ENCODE assay signal across 8 cellular contexts in the genomic region with DNA sequence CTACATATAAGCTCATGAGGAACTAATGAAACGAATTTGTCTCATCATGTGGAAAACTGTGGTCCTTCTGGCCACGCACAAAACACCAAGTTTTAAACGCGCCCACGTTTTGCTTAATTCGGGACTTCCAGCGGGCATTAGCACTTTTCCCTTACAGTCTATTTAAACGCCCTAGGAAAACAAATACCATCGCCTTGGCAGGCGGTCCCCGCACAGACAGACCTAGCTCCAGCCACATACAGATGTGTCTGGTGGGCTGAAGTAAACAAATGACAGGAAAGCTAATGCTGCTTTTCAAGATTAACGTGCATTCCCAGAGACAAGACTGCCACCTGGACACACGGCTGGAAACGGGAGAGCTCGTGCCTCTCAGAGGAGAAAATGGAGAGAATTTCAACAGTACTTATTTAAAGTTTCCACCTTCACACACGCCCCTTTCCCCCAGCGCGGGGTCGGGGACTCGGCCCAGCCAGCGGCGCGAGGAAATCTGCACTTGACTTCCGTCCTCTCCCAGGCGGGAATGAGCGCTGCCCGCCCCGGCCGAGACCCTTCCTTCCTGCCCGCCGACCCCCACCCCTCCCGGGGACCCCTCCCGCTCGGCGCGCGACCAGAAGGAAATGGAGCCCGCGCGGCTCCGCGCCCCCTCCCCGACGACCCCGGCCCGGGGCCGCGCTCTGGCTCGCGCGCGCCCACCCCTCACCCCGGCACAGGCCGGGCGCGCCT. TPM values are rescaled to one million over a fixed set of nuclear protein-coding genes. Genes with fewer than 3 reads are reported as not detected.
DNase-seq lines count a peak whose midpoint lies in the region; ATAC-seq, FAIRE-seq and TF ChIP-seq lines count a peak whose summit lies in the region.

No MANE protein-coding gene starts in this region.

- intact Hi-C loops in CD4-positive, alpha-beta T cell (cut with DNase I, micrococcal nuclease): loop anchor here (2.0 to 10.0 kb wide), 14 partner anchors 38 to 1544 kb away; a partner anchor contains a TSS
- intact Hi-C loops in activated CD8-positive, alpha-beta T cell treated with anti-CD3 and anti-CD28 coated beads for 36 hours (cut with micrococcal nuclease): loop anchor here (2.0 kb wide), 1 partner anchor 40 kb away; no protein-coding TSS in a partner anchor

- no peak overlapping the region for H2BK120ac ChIP-seq in H1 (replicated peaks; ENCODE audit: low read depth, low read length)

- no peaks in the 10 kb centered on the region for H3K79me1 ChIP-seq in H1 (ENCODE audit: low read depth, low read length)

- no peak overlapping the region for H3K4ac ChIP-seq in H1 (replicated peaks; ENCODE audit: insufficient read length, low read depth, low read length)

- H3K27ac ChIP-seq in CD4-positive, alpha-beta T cell (ENCODE audit: low read depth, low read length): peak overlapping the region; percentile 64
- peak overlapping the region; percentile 63; the same call in 1 of the 2 replicates for H3K27ac ChIP-seq in H1 (ENCODE audit: low read depth, low read length)

- peaks cover 8 to 51% of the 10 kb centered on the region in 2 experiments for H3K79me2 ChIP-seq in H1 (ENCODE audit: control insufficient read depth in 1 of 2, insufficient read depth in 2 of 2, low read length in 2 of 2)

- 0 out of 2 replicates have a peak overlapping the region, but pooled peaks have one; percentile 77 for H2BK15ac ChIP-seq in H1 (ENCODE audit: low read length)

- H2BK12ac ChIP-seq in H1 (ENCODE audit: low read depth, low read length): no peak overlapping the region; the same call in 1 of the 2 replicates

- peak overlapping the region; percentile 58 to 85 for H3K4me2 ChIP-seq in H1 (ENCODE audit: insufficient read depth in 1 of 2, low read depth in 2 of 2, low read length in 2 of 2)

- no peak for TF ChIP-seq CTCF in CD4-positive, alpha-beta T cell (IDR thresholded peaks at IDR 0.05)
- no peak for TF ChIP-seq CTCF in activated CD8-positive, alpha-beta T cell treated with anti-CD3 and anti-CD28 coated beads for 36 hours (IDR thresholded peaks at IDR 0.05)
- TF ChIP-seq CTCF in H1 (IDR thresholded peaks at IDR 0.05; ENCODE audit: control extremely low read depth in 1 of 3, insufficient read depth in 1 of 3, low read depth in 1 of 3, low read length in 3 of 3): no peak

- H3K4me1 Mint-ChIP-seq in CD4-positive, alpha-beta T cell (ENCODE audit: low read depth): peaks cover 56% of the 10 kb centered on the region
- peaks cover 58% of the 10 kb centered on the region for H3K4me1 Mint-ChIP-seq in activated CD8-positive, alpha-beta T cell treated with anti-CD3 and anti-CD28 coated beads for 36 hours (ENCODE audit: low read depth)
- H3K4me1 Mint-ChIP-seq in stimulated activated effector memory CD8-positive, alpha-beta T cell treated with anti-CD3 and anti-CD28 coated beads, Interleukin-12 subunit alpha, Interleukin-12 subunit beta, amount 100 ng/mL, for 72 hours: peaks cover 54% of the 10 kb centered on the region

- 0 out of 2 replicates have a peak overlapping the region, but pooled peaks have one; percentile 5 for H2AFZ ChIP-seq in H1 (ENCODE audit: low read length)

- peaks cover 0 to 10% (median 4%) of the 10 kb centered on the region in 4 experiments; a peak in 3 of 7 replicates for H3K4me1 ChIP-seq in H1 (replicated peaks in 1 of 4; ENCODE audit: control insufficient read depth in 3 of 4, insufficient read depth in 4 of 4, low read length in 3 of 4)

- no peak overlapping the region for H2AK5ac ChIP-seq in H1 (ENCODE audit: low read depth, low read length)

- H3K9ac ChIP-seq in H1 (replicated peaks in 1 of 4; ENCODE audit: extremely low read depth in 1 of 4, low read depth in 3 of 4, low read length in 3 of 4): peak overlapping the region; percentile 47 to 89 (median 56)

- peak overlapping the region; percentile 54 for H3K56ac ChIP-seq in H1 (replicated peaks; ENCODE audit: insufficient read length, low read depth, low read length)

- TF ChIP-seq POLR2A in H1 (IDR thresholded peaks at IDR 0.05; ENCODE audit: control extremely low read depth in 1 of 2, low read depth in 2 of 2, low read length in 2 of 2): no peak

- no peak overlapping the region; the same call in 1 of the 2 replicates for H4K8ac ChIP-seq in H1 (ENCODE audit: extremely low read depth, insufficient read depth, low read length)

- CTCF ChIA-PET in CD4-positive, alpha-beta T cell (lab: Charles Lee): no interaction called here
- CTCF ChIA-PET in activated CD8-positive, alpha-beta T cell treated with anti-CD3 and anti-CD28 coated beads for 36 hours (lab: Charles Lee): interaction anchor here (0.7 to 1.3 kb wide), 4 partner anchors 17 to 82 kb away, joined by 3 to 6 read pairs (median 3); no protein-coding TSS in a partner anchor
- CTCF ChIA-PET in H1 (lab: Charles Lee; ENCODE audit: partially characterized antibody): interaction anchor here (0.6 to 1.4 kb wide), 5 partner anchors 41 to 224 kb away, joined by 3 to 5 read pairs (median 3); no protein-coding TSS in a partner anchor

- H3K14ac ChIP-seq in H1 (ENCODE audit: insufficient read length): no peak overlapping the region

- H3K23me2 ChIP-seq in H1 (ENCODE audit: low read depth, low read length): no peaks in the 10 kb centered on the region

- H4K5ac ChIP-seq in H1 (ENCODE audit: insufficient read length, low read depth, low read length): no peak overlapping the region

- no peak overlapping the region for H3K18ac ChIP-seq in H1 (ENCODE audit: extremely low read depth, low read length)

- peak overlapping the region; percentile 99 for H3K4me3 Mint-ChIP-seq in CD4-positive, alpha-beta T cell
- peak overlapping the region; percentile 84 for H3K4me3 Mint-ChIP-seq in activated CD8-positive, alpha-beta T cell treated with anti-CD3 and anti-CD28 coated beads for 36 hours
- H3K4me3 Mint-ChIP-seq in stimulated activated effector memory CD8-positive, alpha-beta T cell treated with anti-CD3 and anti-CD28 coated beads, Interleukin-12 subunit alpha, Interleukin-12 subunit beta, amount 100 ng/mL, for 72 hours: peak overlapping the region; percentile 89

- H3K27ac Mint-ChIP-seq in CD4-positive, alpha-beta T cell: peak overlapping the region; percentile 96
- H3K27ac Mint-ChIP-seq in activated CD8-positive, alpha-beta T cell treated with anti-CD3 and anti-CD28 coated beads for 36 hours: peak overlapping the region; percentile 94
- H3K27ac Mint-ChIP-seq in stimulated activated effector memory CD8-positive, alpha-beta T cell treated with anti-CD3 and anti-CD28 coated beads, Interleukin-12 subunit alpha, Interleukin-12 subunit beta, amount 100 ng/mL, for 72 hours: peak overlapping the region; percentile 96

- peak overlapping the region; percentile 57 to 92 (median 88) for H3K4me3 ChIP-seq in H1 (ENCODE audit: extremely low read depth in 1 of 4, insufficient read depth in 2 of 4, low read depth in 3 of 4, low read length in 4 of 4)

- H3K9me3 Mint-ChIP-seq in CD4-positive, alpha-beta T cell: no peaks in the 10 kb centered on the region
- H3K9me3 Mint-ChIP-seq in activated CD8-positive, alpha-beta T cell treated with anti-CD3 and anti-CD28 coated beads for 36 hours: no peaks in the 10 kb centered on the region
- H3K9me3 Mint-ChIP-seq in stimulated activated effector memory CD8-positive, alpha-beta T cell treated with anti-CD3 and anti-CD28 coated beads, Interleukin-12 subunit alpha, Interleukin-12 subunit beta, amount 100 ng/mL, for 72 hours: no peaks in the 10 kb centered on the region

- H3K36me3 Mint-ChIP-seq in CD4-positive, alpha-beta T cell (ENCODE audit: low read depth): peaks cover 6% of the 10 kb centered on the region
- H3K36me3 Mint-ChIP-seq in activated CD8-positive, alpha-beta T cell treated with anti-CD3 and anti-CD28 coated beads for 36 hours (ENCODE audit: low read depth): peaks cover 5% of the 10 kb centered on the region
- peaks cover 21% of the 10 kb centered on the region for H3K36me3 Mint-ChIP-seq in stimulated activated effector memory CD8-positive, alpha-beta T cell treated with anti-CD3 and anti-CD28 coated beads, Interleukin-12 subunit alpha, Interleukin-12 subunit beta, amount 100 ng/mL, for 72 hours

- H3K36me3 ChIP-seq in H1 (ENCODE audit: control insufficient read depth in 2 of 4, insufficient read depth in 4 of 4, low read length in 3 of 4): no peaks in the 10 kb centered on the region

- H3K27me3 ChIP-seq in CD4-positive, alpha-beta T cell (ENCODE audit: control insufficient read depth, insufficient read depth, low read length): no peaks in the 10 kb centered on the region
- no peaks in the 10 kb centered on the region for H3K27me3 ChIP-seq in H1 (replicated peaks in 1 of 4; ENCODE audit: control insufficient read depth in 3 of 4, extremely low read depth in 1 of 4, insufficient read depth in 3 of 4, low read length in 3 of 4)

- POLR2A ChIA-PET in CD4-positive, alpha-beta T cell (lab: Charles Lee): interaction anchor here (1.3 to 1.8 kb wide), 3 partner anchors 80 to 450 kb away, joined by 4 to 12 read pairs (median 5); a partner anchor contains a TSS
- POLR2A ChIA-PET in activated CD8-positive, alpha-beta T cell treated with anti-CD3 and anti-CD28 coated beads for 36 hours (lab: Charles Lee): interaction anchor here (0.7 to 4.5 kb wide), 9 partner anchors 9 to 92 kb away, joined by 3 to 28 read pairs (median 4); no protein-coding TSS in a partner anchor
- POLR2A ChIA-PET in H1 (lab: Charles Lee; ENCODE audit: partially characterized antibody): interaction anchor here (0.8 to 1.3 kb wide), 6 partner anchors 8 to 95 kb away, joined by 3 to 4 read pairs (median 3); a partner anchor contains a TSS

- FAIRE-seq in H1 (lab: Jason Lieb, UNC): no peak

- no peak for TF ChIP-seq RAD21 in H1 (IDR thresholded peaks at IDR 0.05 in 1 of 2, conservative IDR thresholded peaks at IDR 0.05 in 1 of 2; ENCODE audit: low read depth in 2 of 2, low read length in 2 of 2)

- DNase-seq in CD4-positive, alpha-beta T cell: peak in 6 of 10 experiments; percentile 8 to 41 (median 13)
- peak; percentile 46 for DNase-seq in HCEC 1CT
- peak; percentile 43 for DNase-seq in NCI-H2227 treated with DMSO at 0.1 percent for 48 hours (lab: John Stamatoyannopoulos, UW)
- DNase-seq in activated CD8-positive, alpha-beta T cell treated with anti-CD3 and anti-CD28 coated beads for 36 hours: peak; percentile 51
- peak in 1 of 2 experiments; percentile 83 for DNase-seq in H1 (ENCODE audit: low read depth in 1 of 2, low spot score in 2 of 2)
- peak; percentile 21 for DNase-seq in midbrain (lab: John Stamatoyannopoulos, UW)
- DNase-seq in stimulated activated effector memory CD8-positive, alpha-beta T cell treated with anti-CD3 and anti-CD28 coated beads, Interleukin-12 subunit alpha, Interleukin-12 subunit beta, amount 100 ng/mL, for 72 hours (ENCODE audit: low spot score in 2 of 2): peak; percentile 17 to 70
- no peak for DNase-seq in NCI-H510A (lab: John Stamatoyannopoulos, UW)

- no peak overlapping the region for H3K23ac ChIP-seq in H1 (ENCODE audit: insufficient read length)

- H2BK5ac ChIP-seq in H1 (ENCODE audit: low read depth, low read length): peak overlapping the region; percentile 45; the same call in 1 of the 2 replicates

- H3K27me3 Mint-ChIP-seq in CD4-positive, alpha-beta T cell: no peaks in the 10 kb centered on the region
- no peaks in the 10 kb centered on the region for H3K27me3 Mint-ChIP-seq in activated CD8-positive, alpha-beta T cell treated with anti-CD3 and anti-CD28 coated beads for 36 hours

- H3K9me3 ChIP-seq in CD4-positive, alpha-beta T cell (ENCODE audit: control insufficient read depth, low read length): no peaks in the 10 kb centered on the region
- H3K9me3 ChIP-seq in H1 (ENCODE audit: insufficient read depth in 2 of 2, low read depth in 1 of 2, low read length in 1 of 2): no peaks in the 10 kb centered on the region

- H4K91ac ChIP-seq in H1 (replicated peaks; ENCODE audit: insufficient read length, low read length): no peak overlapping the region

- 1% methylated on average over 15 of the region's 56 CpGs; no CpG with 5 or more reads in 1 of the 2 experiments for WGBS in H1 (ENCODE audit: extremely low coverage in 1 of 2, insufficient coverage in 1 of 2, insufficient read length in 1 of 2, insufficient replicate concordance in 2 of 2, low coverage in 1 of 2, low lambda C conversion rate in 2 of 2, missing lambda C conversion rate in 1 of 2), 2 experiments

- no peak for ATAC-seq in CD4-positive, alpha-beta T cell (ENCODE audit: poor library complexity)
- peak; percentile 5 for ATAC-seq in activated CD8-positive, alpha-beta T cell treated with anti-CD3 and anti-CD28 coated beads for 36 hours
- ATAC-seq in stimulated activated effector memory CD8-positive, alpha-beta T cell treated with anti-CD3 and anti-CD28 coated beads, Interleukin-12 subunit alpha, Interleukin-12 subunit beta, amount 100 ng/mL, for 72 hours: no peak

- peaks cover 0 to 13% of the 10 kb centered on the region in 2 experiments for H4K20me1 ChIP-seq in H1 (replicated peaks in 1 of 2; ENCODE audit: control insufficient read depth in 1 of 2, insufficient read depth in 2 of 2, low read length in 2 of 2)

- H2BK20ac ChIP-seq in H1 (ENCODE audit: low read length): no peak overlapping the region

- TF ChIP-seq EP300 in H1 (IDR thresholded peaks at IDR 0.05; ENCODE audit: borderline replicate concordance in 1 of 2, low read depth in 2 of 2, low read length in 2 of 2): no peak

RNA-seq across cellular contexts. Expression of a gene that starts 0.9 kb away (rescaled TPM):
- total RNA-seq in CD4-positive, alpha-beta T cell: 10 to 100 TPM; 56.9 to 58.8 TPM
- total RNA-seq in activated CD8-positive, alpha-beta T cell treated with anti-CD3 and anti-CD28 coated beads for 36 hours: 10 to 100 TPM; 35.7 to 40.1 TPM
- total RNA-seq in H1 (2021; fragmentation: NEBNext Ultra II Directional; extraction: Animal tissue kit (Norgen Biotek cat#: 25700)): 27.6 and 30.0 TPM in 2 replicates
- 2.8 and 4.0 TPM in 2 replicates for polyA plus RNA-seq in H1 (2011; rRNA removed)
- 6.8 TPM for polyA plus RNA-seq in H1 (2011; cell fraction: cytosol; rRNA removed)
- polyA plus RNA-seq in H1 (2011; cell fraction: nucleus; rRNA removed): 2.8 TPM
- polyA plus RNA-seq in H1 (2012, experiment 1 of 2): 8.6 to 19.1 TPM (median 10.3 TPM) in 4 replicates
- 0.83 TPM for polyA plus RNA-seq in H1 (2012, experiment 2 of 2)
- 19.5 TPM for polyA plus RNA-seq in H1 (2013, experiment 1 of 2)
- polyA plus RNA-seq in H1 (2013, experiment 2 of 2): 19.4 TPM
- 9.0 and 14.8 TPM in 2 replicates for polyA minus RNA-seq in H1 (2011; rRNA and poly(A)+ RNA removed)
- polyA minus RNA-seq in H1 (2011; cell fraction: cytosol; rRNA and poly(A)+ RNA removed): 8.9 TPM
- polyA minus RNA-seq in H1 (2011; cell fraction: nucleus; rRNA and poly(A)+ RNA removed): 33.1 TPM
